9 cellular contexts compared by ENCODE assay signal in the genomic region with DNA sequence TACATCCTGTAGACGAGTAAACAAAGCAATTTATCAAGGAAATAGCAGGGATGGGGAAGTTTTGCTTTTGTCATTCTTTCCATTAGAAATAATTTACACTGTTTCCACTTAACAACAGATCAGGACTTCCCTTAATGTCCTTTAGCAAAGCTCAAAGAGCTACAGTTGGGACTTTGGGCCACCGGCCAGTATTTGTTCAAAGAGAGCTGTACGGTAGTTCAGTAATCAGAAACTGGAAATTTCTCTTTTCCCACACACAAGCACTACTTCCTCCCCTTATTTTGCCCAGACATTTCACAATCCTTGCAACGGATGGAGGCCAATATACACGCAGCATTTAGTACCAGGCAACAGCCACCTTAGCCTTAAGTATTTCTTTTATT. TPM values are rescaled to one million over a fixed set of nuclear protein-coding genes. Genes with fewer than 3 reads are reported as not detected.
DNase-seq lines count a peak whose midpoint lies in the region; ATAC-seq lines count a peak whose summit lies in the region.
"Had no signal": no experiment of that assay in that cellular context is flagged by ENCODE, and none has a peak within 500 bp of the region (broad histone marks: within the 10 kb centered on the region; RNA-seq: fewer than 3 reads in every experiment).

No MANE protein-coding gene starts in this region.

- no peak overlapping the region for H3K4me3 Mint-ChIP-seq in activated T-cell treated with anti-CD3 and anti-CD28 coated beads, Interleukin-2, amount 50 U/mL, for 24 hours
- H3K4me3 Mint-ChIP-seq in activated CD4-positive, alpha-beta T cell treated with anti-CD3 and anti-CD28 coated beads for 36 hours, result no peak overlapping the region
- H3K4me3 Mint-ChIP-seq: dendritic cell treated with granulocyte-macrophage colony-stimulating factor and Interleukin-4, amounts not matched to agents 40 ng/mL and 50 ng/mL, for 4 days had no signal

- no peaks in the 10 kb centered on the region for H3K9me3 Mint-ChIP-seq in activated T-cell treated with anti-CD3 and anti-CD28 coated beads, Interleukin-2, amount 50 U/mL, for 24 hours
- H3K9me3 Mint-ChIP-seq in activated CD4-positive, alpha-beta T cell treated with anti-CD3 and anti-CD28 coated beads for 36 hours (ENCODE audit: low read depth), result no peaks in the 10 kb centered on the region
- H3K9me3 Mint-ChIP-seq: dendritic cell treated with granulocyte-macrophage colony-stimulating factor and Interleukin-4, amounts not matched to agents 40 ng/mL and 50 ng/mL, for 4 days had no signal

- no peaks in the 10 kb centered on the region for H3K36me3 Mint-ChIP-seq in activated T-cell treated with anti-CD3 and anti-CD28 coated beads, Interleukin-2, amount 50 U/mL, for 24 hours (ENCODE audit: low read depth)
- H3K36me3 Mint-ChIP-seq in activated CD4-positive, alpha-beta T cell treated with anti-CD3 and anti-CD28 coated beads for 36 hours (ENCODE audit: low read depth), result no peaks in the 10 kb centered on the region

- no peak overlapping the region for H3K27ac Mint-ChIP-seq in activated T-cell treated with anti-CD3 and anti-CD28 coated beads, Interleukin-2, amount 50 U/mL, for 24 hours
- H3K27ac Mint-ChIP-seq in activated CD4-positive, alpha-beta T cell treated with anti-CD3 and anti-CD28 coated beads for 36 hours, result no peak overlapping the region
- H3K27ac Mint-ChIP-seq: dendritic cell treated with granulocyte-macrophage colony-stimulating factor and Interleukin-4, amounts not matched to agents 40 ng/mL and 50 ng/mL, for 4 days had no signal

- H3K4me1 Mint-ChIP-seq in activated T-cell treated with anti-CD3 and anti-CD28 coated beads, Interleukin-2, amount 50 U/mL, for 24 hours (ENCODE audit: low read depth), result peaks cover 19% of the 10 kb centered on the region
- H3K4me1 Mint-ChIP-seq in activated CD4-positive, alpha-beta T cell treated with anti-CD3 and anti-CD28 coated beads for 36 hours, result peaks cover 20% of the 10 kb centered on the region

- ATAC-seq in HG03460 (IDR thresholded peaks at IDR 0.05; ENCODE audit: unreplicated experiment), result no peak
- ATAC-seq in activated CD4-positive, alpha-beta T cell treated with anti-CD3 and anti-CD28 coated beads for 36 hours, result no peak

- intact Hi-C loops in activated CD4-positive, alpha-beta T cell treated with anti-CD3 and anti-CD28 coated beads for 36 hours (cut with DNase I, micrococcal nuclease), result no loop called here

- DNase-seq in EL (peak; percentile 50), SKM-1 treated with dmso at 0.1 percent for 144 hours (lab: John Stamatoyannopoulos, UW; ENCODE audit: unreplicated experiment) (peak; percentile 60), globus pallidus (ENCODE audit: low spot score) (peak; percentile 79), pulmonary artery endothelial cell (ENCODE audit: low read depth, low spot score) (peak; percentile 86), HPDE6-E6E7 (ENCODE audit: extremely low spot score) (no peak)
- DNase-seq in activated T-cell treated with anti-CD3 and anti-CD28 coated beads, Interleukin-2, amount 50 U/mL, for 24 hours, result no peak
- DNase-seq in activated CD4-positive, alpha-beta T cell treated with anti-CD3 and anti-CD28 coated beads for 36 hours, result no peak

- H3K27me3 Mint-ChIP-seq in activated T-cell treated with anti-CD3 and anti-CD28 coated beads, Interleukin-2, amount 50 U/mL, for 24 hours, result peaks cover 4% of the 10 kb centered on the region
- peaks cover 10% of the 10 kb centered on the region for H3K27me3 Mint-ChIP-seq in activated CD4-positive, alpha-beta T cell treated with anti-CD3 and anti-CD28 coated beads for 36 hours
- H3K27me3 Mint-ChIP-seq: dendritic cell treated with granulocyte-macrophage colony-stimulating factor and Interleukin-4, amounts not matched to agents 40 ng/mL and 50 ng/mL, for 4 days had no signal

- CTCF ChIA-PET in activated CD4-positive, alpha-beta T cell treated with anti-CD3 and anti-CD28 coated beads for 36 hours (lab: Charles Lee), result interaction anchor here (1.0 to 1.3 kb wide), 2 partner anchors 8 to 10 kb away, joined by 3 to 4 read pairs; no protein-coding TSS in a partner anchor

- POLR2A ChIA-PET in activated CD4-positive, alpha-beta T cell treated with anti-CD3 and anti-CD28 coated beads for 36 hours (lab: Charles Lee), result no interaction called here

RNA-seq across cellular contexts. Expression of a gene that starts 12.1 kb away (rescaled TPM):
- total RNA-seq in pulmonary artery endothelial cell, result 13.7 and 16.5 TPM in 2 replicates
- 1 to 10 TPM; 5.4 to 8.1 TPM for total RNA-seq in activated CD4-positive, alpha-beta T cell treated with anti-CD3 and anti-CD28 coated beads for 36 hours

RNA-seq across cellular contexts. Expression of a gene that starts 41.9 kb away (rescaled TPM):
- 12.6 and 16.4 TPM in 2 replicates for total RNA-seq in pulmonary artery endothelial cell
- 10 to 100 TPM; 33.4 to 40.5 TPM for total RNA-seq in activated CD4-positive, alpha-beta T cell treated with anti-CD3 and anti-CD28 coated beads for 36 hours

Comparison
In these comparisons a context has a peak if more than half of its experiments do, and no peak if none do; other contexts are left out.
1. DNase-seq: peak in EL (single experiment), SKM-1 treated with dmso at 0.1 percent for 144 hours (single experiment), globus pallidus (single experiment) and pulmonary artery endothelial cell (single experiment); none in activated T-cell treated with anti-CD3 and anti-CD28 coated beads, Interleukin-2, amount 50 U/mL, for 24 hours (single experiment), activated CD4-positive, alpha-beta T cell treated with anti-CD3 and anti-CD28 coated beads for 36 hours (single experiment) and HPDE6-E6E7 (single experiment).